ENCODE assay signal across 1 cellular context in the genomic region with DNA sequence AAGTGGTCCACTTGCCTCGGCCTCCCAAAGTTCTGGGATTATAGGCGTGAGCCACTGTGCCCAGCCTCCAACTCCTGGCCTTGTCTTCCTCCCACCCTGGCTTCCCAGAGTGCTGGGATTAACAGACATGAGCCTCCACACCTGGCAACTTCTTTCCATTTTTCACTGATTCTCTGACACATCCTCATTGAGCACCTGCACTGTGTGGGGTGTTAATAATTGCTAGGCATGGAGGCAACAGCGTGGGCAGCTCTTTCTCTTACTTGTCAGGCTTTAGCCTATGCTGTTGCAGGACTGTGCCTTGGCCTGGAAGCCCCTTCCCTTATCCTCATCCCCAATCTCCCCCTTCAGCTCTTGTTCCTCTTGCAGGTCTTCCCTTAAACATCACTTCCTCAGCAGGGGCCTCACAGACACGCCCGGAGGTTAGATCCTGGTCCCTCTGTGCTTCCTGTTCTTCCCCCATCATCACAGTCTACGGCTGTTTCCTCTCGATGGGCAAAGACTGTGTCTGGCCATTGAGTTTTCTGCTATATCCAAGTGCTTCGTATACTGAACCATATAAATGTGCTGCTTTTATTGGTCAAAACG.
TF ChIP-seq lines count a peak whose summit lies in the region.

No MANE protein-coding gene starts in this region.

TF ChIP-seq in WTC11, 78 proteins besides CTCF, POLR2A, EP300 and RAD21 (continued from another document):
- TF ChIP-seq ZNF512 (CRISPR knock-in tag; IDR thresholded peaks at IDR 0.05; ENCODE audit: borderline replicate concordance) (no peak), IRF1 (CRISPR knock-in tag; IDR thresholded peaks at IDR 0.05) (no peak), NR3C1 (CRISPR knock-in tag; conservative IDR thresholded peaks at IDR 0.05; ENCODE audit: low read depth) (no peak), GABPB1 (CRISPR knock-in tag; IDR thresholded peaks at IDR 0.05) (no peak), ZNF423 (CRISPR knock-in tag; IDR thresholded peaks at IDR 0.05) (no peak)
- TF ChIP-seq, protein P1, sequence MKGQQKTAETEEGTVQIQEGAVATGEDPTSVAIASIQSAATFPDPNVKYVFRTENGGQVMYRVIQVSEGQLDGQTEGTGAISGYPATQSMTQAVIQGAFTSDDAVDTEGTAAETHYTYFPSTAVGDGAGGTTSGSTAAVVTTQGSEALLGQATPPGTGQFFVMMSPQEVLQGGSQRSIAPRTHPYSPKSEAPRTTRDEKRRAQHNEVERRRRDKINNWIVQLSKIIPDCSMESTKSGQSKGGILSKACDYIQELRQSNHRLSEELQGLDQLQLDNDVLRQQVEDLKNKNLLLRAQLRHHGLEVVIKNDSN (CRISPR knock-in tag; IDR thresholded peaks at IDR 0.05) = no peak
